Comparison of ENCODE assay signal across 27 cellular contexts in the genomic region with DNA sequence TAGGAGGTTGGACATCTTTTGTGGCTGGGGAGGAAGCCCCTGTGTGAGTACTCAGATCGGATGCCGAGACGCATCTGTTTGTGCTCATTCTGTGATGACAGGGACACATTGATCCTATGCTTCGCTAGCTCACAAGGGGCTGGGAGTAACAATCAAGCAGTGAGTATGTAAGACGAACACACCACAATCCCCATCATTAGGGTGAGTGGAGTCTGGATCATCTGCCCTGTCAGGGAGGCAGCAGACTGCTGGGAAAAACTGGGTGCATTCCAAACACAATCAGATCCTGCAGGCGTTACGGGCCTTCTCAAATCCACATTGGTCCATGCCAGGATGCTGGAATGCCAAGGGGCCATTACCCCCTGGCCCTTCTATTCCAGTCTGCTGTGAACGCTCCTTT.
"Had no signal": no experiment of that assay in that cellular context is flagged by ENCODE, and none has a peak within 500 bp of the region (broad histone marks: within the 10 kb centered on the region; RNA-seq: fewer than 3 reads in every experiment).

No MANE protein-coding gene starts in this region.

- H3K36me3 Mint-ChIP-seq: naive thymus-derived CD4-positive, alpha-beta T cell; natural killer cell; neural progenitor cell; stimulated activated effector memory CD8-positive, alpha-beta T cell treated with anti-CD3 and anti-CD28 coated beads, Interleukin-12 subunit alpha, Interleukin-12 subunit beta, amount 100 ng/mL, for 72 hours; stimulated activated naive B cell treated with anti-CD40 and anti-IgM and Interleukin-4, amounts not matched to agents 10 μg/mL and 1 μg/mL and 100 μg/mL, for 72 hours had no signal

- FAIRE-seq: small intestine had no signal

- DNase-seq: naive thymus-derived CD4-positive, alpha-beta T cell; natural killer cell; occipital lobe; ovary; retina; right lobe of liver; sigmoid colon; small intestine; stimulated activated CD4-positive, alpha-beta T cell treated with anti-CD3 and anti-CD28 coated beads, Interleukin-15, amount 100 ng/mL, for 24 hours; stimulated activated CD4-positive, alpha-beta T cell treated with anti-CD3 and anti-CD28 coated beads, Interleukin-2, amount 100 ng/mL, for 24 hours; stimulated activated CD4-positive, alpha-beta T cell treated with anti-CD3 and anti-CD28 coated beads, Interleukin-2, amount 100 ng/mL, for 48 hours; stimulated activated CD4-positive, alpha-beta T cell treated with anti-CD3 and anti-CD28 coated beads, Interleukin-4, amount 100 ng/mL, for 24 hours; stimulated activated naive B cell treated with anti-CD40 and anti-IgM and Interleukin-4, amounts not matched to agents 10 μg/mL and 1 μg/mL and 100 μg/mL, for 72 hours; stimulated activated naive CD4-positive, alpha-beta T cell treated with Interleukin-2 at 50 U/mL for 16 hours; stomach; thyroid gland; upper lobe of right lung; uterus had no signal

- H3K9me3 ChIP-seq: ovary, prostate gland, right atrium auricular region, right lobe of liver, sigmoid colon, stomach, thoracic aorta, thyroid gland, tibial nerve, upper lobe of right lung, uterus had no signal

- H3K27ac Mint-ChIP-seq: naive thymus-derived CD4-positive, alpha-beta T cell; natural killer cell; nephron; neural progenitor cell; stimulated activated effector memory CD8-positive, alpha-beta T cell treated with anti-CD3 and anti-CD28 coated beads, Interleukin-12 subunit alpha, Interleukin-12 subunit beta, amount 100 ng/mL, for 72 hours; stimulated activated naive B cell treated with anti-CD40 and anti-IgM and Interleukin-4, amounts not matched to agents 10 μg/mL and 1 μg/mL and 100 μg/mL, for 72 hours; stimulated activated naive CD8-positive, alpha-beta T cell treated with anti-CD3 and anti-CD28 coated beads, Interleukin-15, Interleukin-2, amounts not matched to agents 100 ng/mL and 50 ng/mL, for 24 hours; type B pancreatic cell had no signal

- H3K4me1 Mint-ChIP-seq: naive thymus-derived CD4-positive, alpha-beta T cell; natural killer cell; stimulated activated effector memory CD8-positive, alpha-beta T cell treated with anti-CD3 and anti-CD28 coated beads, Interleukin-12 subunit alpha, Interleukin-12 subunit beta, amount 100 ng/mL, for 72 hours; stimulated activated naive B cell treated with anti-CD40 and anti-IgM and Interleukin-4, amounts not matched to agents 10 μg/mL and 1 μg/mL and 100 μg/mL, for 72 hours had no signal

- H3K27me3 ChIP-seq: ovary, right atrium auricular region, right lobe of liver, sigmoid colon, thyroid gland, tibial nerve, upper lobe of right lung, uterus had no signal

- ATAC-seq: naive thymus-derived CD4-positive, alpha-beta T cell; natural killer cell; right lobe of liver; stimulated activated effector memory CD8-positive, alpha-beta T cell treated with anti-CD3 and anti-CD28 coated beads, Interleukin-12 subunit alpha, Interleukin-12 subunit beta, amount 100 ng/mL, for 72 hours; stimulated activated naive B cell treated with anti-CD40 and anti-IgM and Interleukin-4, amounts not matched to agents 10 μg/mL and 1 μg/mL and 100 μg/mL, for 72 hours; upper lobe of right lung had no signal

- H3K36me3 ChIP-seq: neural progenitor cell, ovary, prostate gland, right atrium auricular region, right lobe of liver, sigmoid colon, stomach, thoracic aorta, thyroid gland, tibial nerve, upper lobe of right lung, uterus had no signal

- H3K27me3 Mint-ChIP-seq: stimulated activated naive B cell treated with anti-CD40 and anti-IgM and Interleukin-4, amounts not matched to agents 10 μg/mL and 1 μg/mL and 100 μg/mL, for 72 hours had no signal

- H3K4me3 ChIP-seq: neural progenitor cell, ovary, prostate gland, right atrium auricular region, right lobe of liver, sigmoid colon, stomach, thoracic aorta, thyroid gland, tibial nerve, upper lobe of right lung, uterus had no signal

- H3K9ac ChIP-seq: neural progenitor cell had no signal

- H2AFZ ChIP-seq: neural progenitor cell had no signal

- H3K4me1 ChIP-seq: neural progenitor cell, prostate gland, right atrium auricular region, right lobe of liver, sigmoid colon, upper lobe of right lung, uterus had no signal

- H3K4me3 Mint-ChIP-seq: naive thymus-derived CD4-positive, alpha-beta T cell; natural killer cell; nephron; neural progenitor cell; stimulated activated effector memory CD8-positive, alpha-beta T cell treated with anti-CD3 and anti-CD28 coated beads, Interleukin-12 subunit alpha, Interleukin-12 subunit beta, amount 100 ng/mL, for 72 hours; stimulated activated naive B cell treated with anti-CD40 and anti-IgM and Interleukin-4, amounts not matched to agents 10 μg/mL and 1 μg/mL and 100 μg/mL, for 72 hours; stimulated activated naive CD8-positive, alpha-beta T cell treated with anti-CD3 and anti-CD28 coated beads, Interleukin-15, Interleukin-2, amounts not matched to agents 100 ng/mL and 50 ng/mL, for 24 hours; type B pancreatic cell had no signal

- H3K9me3 Mint-ChIP-seq: nephron; neural progenitor cell; stimulated activated effector memory CD8-positive, alpha-beta T cell treated with anti-CD3 and anti-CD28 coated beads, Interleukin-12 subunit alpha, Interleukin-12 subunit beta, amount 100 ng/mL, for 72 hours; stimulated activated naive CD8-positive, alpha-beta T cell treated with anti-CD3 and anti-CD28 coated beads, Interleukin-15, Interleukin-2, amounts not matched to agents 100 ng/mL and 50 ng/mL, for 24 hours; type B pancreatic cell had no signal

- H3K4me2 ChIP-seq: neural progenitor cell had no signal

- H3K27ac ChIP-seq: neural progenitor cell, ovary, prostate gland, right atrium auricular region, right lobe of liver, sigmoid colon, stomach, thoracic aorta, thyroid gland, tibial nerve, upper lobe of right lung, uterus had no signal
